17 cellular contexts compared by ENCODE assay signal in the genomic region with DNA sequence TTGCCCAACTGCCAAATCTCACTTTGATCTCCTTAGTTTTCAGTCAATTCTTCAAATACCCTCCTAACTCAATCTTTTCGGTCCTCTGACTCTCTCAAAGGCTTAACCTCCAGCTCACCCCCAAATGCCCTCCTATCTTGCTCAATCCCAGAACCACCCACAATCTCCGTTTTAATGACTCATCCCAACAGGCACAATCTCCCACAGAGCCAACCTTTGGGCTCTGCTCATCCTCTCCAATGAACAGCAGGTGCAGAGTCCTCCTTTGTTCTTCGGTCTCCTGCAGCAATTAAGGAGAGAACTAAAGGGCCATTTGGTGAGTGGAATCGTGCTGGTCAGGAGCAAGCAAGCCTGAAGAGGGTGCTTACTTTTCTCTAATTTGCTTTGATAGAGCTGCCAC.
DNase-seq lines count a peak whose midpoint lies in the region; ATAC-seq and TF ChIP-seq lines count a peak whose summit lies in the region.
"Had no signal": no experiment of that assay in that cellular context is flagged by ENCODE, and none has a peak within 500 bp of the region (broad histone marks: within the 10 kb centered on the region; RNA-seq: fewer than 3 reads in every experiment).

No MANE protein-coding gene starts in this region.

- POLR2A ChIA-PET in WTC11 (lab: Charles Lee), result interaction anchor here (0.6 kb wide), 1 partner anchor 10 kb away, joined by 3 read pairs; no protein-coding TSS in a partner anchor

- H3K27ac Mint-ChIP-seq in WTC11, result no peak overlapping the region

- H3K9me3 Mint-ChIP-seq in WTC11, result peaks cover 23% of the 10 kb centered on the region

- intact Hi-C loops in transverse colon (cut with DNase I; ENCODE audit: low total_unique reads), result no loop called here

- no peaks in the 10 kb centered on the region for H3K4me1 ChIP-seq in transverse colon
- H3K4me1 ChIP-seq: vagina had no signal

- DNase-seq in Ammon's horn (ENCODE audit: low spot score) (peak; percentile 21), M059J (ENCODE audit: low read depth) (peak; percentile 25), WTC11 (ENCODE audit: low spot score) (no peak), left kidney (ENCODE audit: low read depth, low spot score) (peak; percentile 5), transverse colon (no peak), UCSD-AML1 (lab: John Stamatoyannopoulos, UW; ENCODE audit: unreplicated experiment) (no peak)
- DNase-seq in stimulated activated CD4-positive, alpha-beta T cell treated with anti-CD3 and anti-CD28 coated beads, Interleukin-4, amount 100 ng/mL, for 24 hours, result no peak
- DNase-seq: dermis blood vessel endothelial cell; esophagus squamous epithelium; Kasumi-1; NCI-H2029; RPMI8226; stimulated activated CD4-positive, alpha-beta T cell treated with anti-CD3 and anti-CD28 coated beads, Interleukin-15, amount 100 ng/mL, for 24 hours had no signal

- H3K27ac ChIP-seq in transverse colon, result no peak overlapping the region
- H3K27ac ChIP-seq: esophagus squamous epithelium, HL-60, vagina had no signal

- TF ChIP-seq POLR2A in transverse colon (IDR thresholded peaks at IDR 0.05), result no peak

- in situ Hi-C loops in transverse colon (cut with MboI; ENCODE audit: low pct_ligation_motif_present in 1 of 4, low pct_unique_long_range_greater_than_20kb in 1 of 4, low sequenced_read_pairs in 3 of 4), result loop anchor here in 1 of 4 donors (25.0 kb wide), 1 partner anchor 348 kb away; no protein-coding TSS in a partner anchor

- 47 to 48% methylated on average over 2 to 4 of the region's 4 CpGs for WGBS in transverse colon (ENCODE audit: low coverage in 1 of 2), 2 donors

- H3K36me3 Mint-ChIP-seq in WTC11, result peaks cover 12% of the 10 kb centered on the region

- peaks cover 14% of the 10 kb centered on the region for H3K4me1 Mint-ChIP-seq in WTC11

- peak; percentile 97 for ATAC-seq in WTC11
- ATAC-seq in HG02610 (IDR thresholded peaks at IDR 0.05; ENCODE audit: unreplicated experiment), result no peak
- ATAC-seq: left lobe of liver had no signal

- no peaks in the 10 kb centered on the region for H3K36me3 ChIP-seq in transverse colon
- H3K36me3 ChIP-seq: esophagus squamous epithelium, vagina had no signal

- TF ChIP-seq EP300 in transverse colon (IDR thresholded peaks at IDR 0.05; ENCODE audit: low read depth), result no peak

- no peaks in the 10 kb centered on the region; the same call in 1 of the 2 replicates for H3K27me3 Mint-ChIP-seq in WTC11 (ENCODE audit: low read depth)

- CTCF ChIA-PET in WTC11 (lab: Charles Lee), result no interaction called here

- H3K4me3 Mint-ChIP-seq in WTC11, result no peak overlapping the region

- H3K4me3 ChIP-seq in transverse colon, result no peak overlapping the region
- H3K4me3 ChIP-seq: esophagus squamous epithelium, vagina had no signal

- TF ChIP-seq CTCF in WTC11 (IDR thresholded peaks at IDR 0.05), result no peak
- no peak for TF ChIP-seq CTCF in transverse colon (IDR thresholded peaks at IDR 0.05)

- no peaks in the 10 kb centered on the region for H3K27me3 ChIP-seq in transverse colon
- H3K27me3 ChIP-seq: esophagus squamous epithelium, vagina had no signal

- no peaks in the 10 kb centered on the region for H3K9me3 ChIP-seq in transverse colon
- H3K9me3 ChIP-seq: esophagus squamous epithelium, vagina had no signal

TF ChIP-seq in WTC11, 78 proteins besides CTCF, POLR2A, EP300 and RAD21:
- TF ChIP-seq ZNF423 (CRISPR knock-in tag; IDR thresholded peaks at IDR 0.05) (peak; percentile 56; the same call in 1 of the 2 replicates), TP53 (CRISPR knock-in tag; IDR thresholded peaks at IDR 0.05) (no peak), NFE2L1 (CRISPR knock-in tag; IDR thresholded peaks at IDR 0.05) (peak; percentile 50; the same call in 1 of the 2 replicates)

Comparison
In these comparisons a context has a peak if more than half of its experiments do, and no peak if none do; other contexts are left out.
1. DNase-seq: peak in Ammon's horn (single experiment), M059J (single experiment) and left kidney (single experiment); none in WTC11 (single experiment), transverse colon (single experiment), UCSD-AML1 (single experiment) and stimulated activated CD4-positive, alpha-beta T cell treated with anti-CD3 and anti-CD28 coated beads, Interleukin-4, amount 100 ng/mL, for 24 hours (single experiment).